ENCODE assay signal across 9 cellular contexts in the genomic region with DNA sequence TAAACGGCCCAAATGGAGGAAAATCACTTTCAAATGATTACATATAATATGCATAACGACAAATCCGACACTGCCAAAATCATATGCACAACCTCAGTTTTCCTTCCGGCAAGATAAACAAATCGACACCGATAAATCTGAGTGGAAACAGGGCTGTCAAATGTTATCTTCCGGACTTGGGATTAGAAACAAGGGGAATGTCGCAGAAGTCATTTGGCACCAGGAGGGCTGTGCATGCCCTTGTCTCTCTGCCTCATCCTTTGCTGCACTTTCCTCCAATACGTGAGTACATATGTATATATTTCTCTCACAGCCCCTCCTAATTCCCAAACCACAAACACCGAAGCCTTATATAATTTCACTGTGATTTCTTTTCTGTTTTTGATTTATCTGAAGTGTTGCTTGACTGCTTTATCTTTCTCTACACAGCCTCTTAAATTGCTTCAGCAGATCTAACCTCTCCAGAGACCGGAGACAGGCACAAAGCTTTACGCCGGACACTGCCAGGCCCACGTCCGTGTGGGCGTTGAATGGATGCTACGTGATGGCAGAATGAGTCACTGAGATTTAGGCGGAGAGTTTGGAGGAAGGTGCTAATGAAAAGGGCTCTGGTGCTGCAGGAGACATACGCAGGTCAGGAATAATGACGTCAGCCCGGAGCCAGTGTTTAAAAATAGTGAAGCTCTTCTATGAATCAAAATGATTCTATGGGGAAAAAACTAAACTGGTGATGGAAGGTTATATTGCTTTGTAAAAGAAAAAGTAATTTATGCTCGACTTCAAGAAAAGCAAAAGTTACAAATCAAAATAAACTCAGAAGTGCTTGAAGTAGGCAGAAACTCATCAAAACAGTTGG. TPM values are rescaled to one million over a fixed set of nuclear protein-coding genes. Genes with fewer than 3 reads are reported as not detected.
A peak's percentile ranks its signal among the peaks of the same experiment; 100 is the strongest.
DNase-seq lines count a peak whose midpoint lies in the region; ATAC-seq and TF ChIP-seq lines count a peak whose summit lies in the region.
"Had no signal": no experiment of that assay in that cellular context is flagged by ENCODE, and none has a peak within 500 bp of the region (broad histone marks: within the 10 kb centered on the region; RNA-seq: fewer than 3 reads in every experiment).

No MANE protein-coding gene starts in this region.

- H4K91ac ChIP-seq in H9 (ENCODE audit: insufficient read length, low read depth, low read length) = no peak overlapping the region

- no peak overlapping the region for H3K23ac ChIP-seq in H9 (ENCODE audit: insufficient read length, low read depth, low read length)

- RAD21 ChIA-PET in HCT116 (lab: Charles Lee; ENCODE audit: low non-redundant PET in 1 of 2, low total read pairs in 2 of 2, uncharacterized antibody in 2 of 2, unreplicated experiment in 2 of 2) = interaction anchor here in 1 of 2 experiments (0.6 kb wide), 1 partner anchor 9 kb away, joined by 3 read pairs; no protein-coding TSS in a partner anchor

- TF ChIP-seq CTCF in HCT116 (IDR thresholded peaks at IDR 0.05 in 2 of 3, conservative IDR thresholded peaks at IDR 0.05 in 1 of 3; ENCODE audit: borderline replicate concordance in 1 of 3, insufficient read depth in 1 of 3, low read depth in 2 of 3, low read length in 2 of 3) = no peak
- no peak for TF ChIP-seq CTCF in foreskin fibroblast (IDR thresholded peaks at IDR 0.05; ENCODE audit: low read depth, low read length)
- no peak for TF ChIP-seq CTCF in H9 (conservative IDR thresholded peaks at IDR 0.05)

- TF ChIP-seq RAD21 in HCT116 (IDR thresholded peaks at IDR 0.05; ENCODE audit: low read depth) = no peak

- no peak overlapping the region for H3K27ac Mint-ChIP-seq in H9

- no peaks in the 10 kb centered on the region for H3K36me3 Mint-ChIP-seq in H9 (ENCODE audit: insufficient read depth in 1 of 3, low read depth in 3 of 3)

- H3K56ac ChIP-seq in H9 (ENCODE audit: insufficient read length, low read depth, low read length) = no peak overlapping the region

- H3K36me3 ChIP-seq in HCT116 (ENCODE audit: control insufficient read depth in 1 of 2, insufficient read depth in 2 of 2, low read length in 2 of 2) = no peaks in the 10 kb centered on the region

- no peaks in the 10 kb centered on the region for H3K79me1 ChIP-seq in H9 (ENCODE audit: insufficient read depth, low read depth, low read length, poor library complexity, severe bottlenecking)

- H2BK120ac ChIP-seq in H9 (ENCODE audit: low read depth, low read length, poor library complexity, severe bottlenecking) = no peak overlapping the region

- no peak overlapping the region for H2BK20ac ChIP-seq in H9 (ENCODE audit: low read depth, low read length, poor library complexity, severe bottlenecking)

- no peak for TF ChIP-seq POLR2A in HCT116 (IDR thresholded peaks at IDR 0.05; ENCODE audit: borderline replicate concordance, extremely low read depth, insufficient read depth, insufficient read length)

- H3K9me3 ChIP-seq in HCT116 (ENCODE audit: control insufficient read depth in 1 of 2, insufficient read depth in 1 of 2, low read depth in 1 of 2, low read length in 2 of 2) (no peaks in the 10 kb centered on the region), H9 (ENCODE audit: control insufficient read depth, low read depth, low read length) (no peaks in the 10 kb centered on the region)

- peaks cover 2% of the 10 kb centered on the region; the same call in 1 of the 2 replicates for H3K27me3 Mint-ChIP-seq in H9 (ENCODE audit: low read depth)

- H3K4me3 Mint-ChIP-seq in H9 = no peak overlapping the region

- H3K79me2 ChIP-seq in HCT116 (ENCODE audit: insufficient read depth, low read length) (no peaks in the 10 kb centered on the region), H9 (ENCODE audit: insufficient read depth, low read length) (no peaks in the 10 kb centered on the region)

- no peaks in the 10 kb centered on the region for H4K20me1 ChIP-seq in HCT116 (ENCODE audit: insufficient read depth)
- H4K20me1 ChIP-seq in H9 (ENCODE audit: control insufficient read depth, insufficient read depth, insufficient read length) = no peaks in the 10 kb centered on the region

- no peak overlapping the region for H3T11ph ChIP-seq in H9 (ENCODE audit: low read length)

- peak; percentile 100 for ATAC-seq in HCT116
- peak; percentile 61 for ATAC-seq in sciatic nerve

- peak; percentile 75 for DNase-seq in HCT116 (ENCODE audit: low read depth, low spot score)
- peak; percentile 93 for DNase-seq in SHP77 treated with DMSO at 0.1 percent for 48 hours (lab: John Stamatoyannopoulos, UW)
- peak; percentile 72 to 82 for DNase-seq in foreskin fibroblast
- DNase-seq in sciatic nerve (ENCODE audit: low spot score) = no peak
- no peak for DNase-seq in H9
- DNase-seq in NCI-H1048 (lab: John Stamatoyannopoulos, UW) = no peak
- DNase-seq in inferior parietal cortex (ENCODE audit: extremely low spot score) = no peak
- DNase-seq in HK-2 (ENCODE audit: unreplicated experiment) = no peak
- DNase-seq: activated effector memory CD4-positive, alpha-beta T cell treated with anti-CD3 and anti-CD28 coated beads, Interleukin-2, amount 50 U/mL, for 16 hours had no signal

- H3K4me1 ChIP-seq in HCT116 (ENCODE audit: control insufficient read depth in 1 of 2, insufficient read depth in 2 of 2, low read length in 2 of 2) (peaks cover 8 to 19% of the 10 kb centered on the region in 2 experiments), H9 (ENCODE audit: insufficient read depth, low read length) (no peaks in the 10 kb centered on the region)

- H3K4me1 Mint-ChIP-seq in H9 = peaks cover 4 to 12% of the 10 kb centered on the region in 2 experiments

- H3K27ac ChIP-seq in HCT116 (ENCODE audit: low read depth, low read length) (no peak overlapping the region), H9 (ENCODE audit: insufficient read length, low read depth, low read length) (no peak overlapping the region)

- intact Hi-C loops in HCT116 (cut with micrococcal nuclease) = no loop called here
- intact Hi-C loops in sciatic nerve (cut with DNase I) = no loop called here

- no peak overlapping the region for H4K8ac ChIP-seq in H9 (replicated peaks; ENCODE audit: insufficient read length, low read depth, low read length)

- WGBS in H9 (ENCODE audit: extremely low coverage, insufficient read length, low lambda C conversion rate) = no CpG with 5 or more reads among the region's 22 CpGs

- H2BK12ac ChIP-seq in H9 (ENCODE audit: insufficient read length, low read depth, low read length) = no peak overlapping the region

- H3K27me3 ChIP-seq in HCT116 (ENCODE audit: insufficient read depth, low read length) = no peaks in the 10 kb centered on the region
- H3K27me3 ChIP-seq in H9 (ENCODE audit: insufficient read depth, low read length) = no peaks in the 10 kb centered on the region

- no peak overlapping the region for H3K14ac ChIP-seq in H9 (ENCODE audit: insufficient read depth, low read length)

- H3K18ac ChIP-seq in H9 (ENCODE audit: insufficient read length, low read depth, low read length) = no peak overlapping the region

- CTCF ChIA-PET in HCT116 (lab: Charles Lee) = interaction anchor here (0.8 to 1.4 kb wide), 5 partner anchors 9 to 193 kb away, joined by 3 to 4 read pairs (median 4); partner anchors contain the start of gene ATP5F1E

- no peak overlapping the region for H2BK5ac ChIP-seq in H9 (ENCODE audit: insufficient read length, low read length)

- no peak overlapping the region for H3K4ac ChIP-seq in H9 (ENCODE audit: low read depth, low read length)

- no peak overlapping the region for H4K5ac ChIP-seq in H9 (ENCODE audit: insufficient read length, low read depth, low read length)

- no peaks in the 10 kb centered on the region for H3K9me2 ChIP-seq in HCT116 (ENCODE audit: insufficient read depth)

- peak overlapping the region; percentile 2 to 41; a peak in 3 of 4 replicates for H3K4me3 ChIP-seq in HCT116 (replicated peaks in 1 of 2; ENCODE audit: low read depth in 1 of 2, low read length in 2 of 2)
- peak overlapping the region in 1 of 2 donors; percentile 22 for H3K4me3 ChIP-seq in foreskin fibroblast (ENCODE audit: low read depth in 1 of 2, low read length in 2 of 2)

- H3K23me2 ChIP-seq in H9 (ENCODE audit: insufficient read length, low read depth, low read length, poor library complexity, severe bottlenecking) = no peaks in the 10 kb centered on the region

- POLR2A ChIA-PET in HCT116 (lab: Charles Lee) = interaction anchor here (0.9 kb wide), 1 partner anchor 31 kb away, joined by 5 read pairs; the partner anchor contains the start of gene ATP5F1E

- H3K9me3 Mint-ChIP-seq in H9 = peaks cover 3% of the 10 kb centered on the region in 2 experiments; a peak in 2 of 5 replicates

- H3K4me2 ChIP-seq in HCT116 (ENCODE audit: low read length) (peak overlapping the region; percentile 72), H9 (ENCODE audit: insufficient read depth, insufficient read length, low read length) (no peak overlapping the region)

- H2AFZ ChIP-seq in HCT116 (ENCODE audit: low read depth, low read length, poor library complexity, severe bottlenecking) = peak overlapping the region; percentile 85
- no peak overlapping the region for H2AFZ ChIP-seq in H9 (ENCODE audit: low read length)

- BruUV-seq in HCT116 (replicated peaks; lab: Mats Ljungman, UMichigan) = no TSS peak

- H3K9ac ChIP-seq in HCT116 (ENCODE audit: low read length) = no peak overlapping the region
- no peak overlapping the region for H3K9ac ChIP-seq in H9 (ENCODE audit: extremely low read depth, insufficient read length, low read length)

- no peak overlapping the region for H2BK15ac ChIP-seq in H9 (ENCODE audit: low read depth, low read length)

- H2AK5ac ChIP-seq in H9 (ENCODE audit: insufficient read length, low read length) = no peak overlapping the region

TF ChIP-seq in HCT116, 20 proteins besides CTCF, POLR2A, EP300 and RAD21 (continues in another document):
- no peak for TF ChIP-seq EZH2 (IDR thresholded peaks at IDR 0.05)
- no peak for TF ChIP-seq SRF (IDR thresholded peaks at IDR 0.05; ENCODE audit: low read depth)
- peak; percentile 78 for TF ChIP-seq FOSL1 (IDR thresholded peaks at IDR 0.05; ENCODE audit: low read depth)

RNA-seq across cellular contexts. Expression of gene PRELID3B, which starts 21.0 kb away (rescaled TPM):
- total RNA-seq in HCT116 (2021; ENCODE audit: unreplicated experiment) = 129 TPM
- 110 and 112 TPM in 2 replicates for polyA plus RNA-seq in HCT116 (2012)
- 30.5 TPM for total RNA-seq in sciatic nerve
- 52.6 and 56.5 TPM in 2 replicates for total RNA-seq in H9 (2021)

RNA-seq across cellular contexts. Expression of gene ATP5F1E, which starts 31.5 kb away (rescaled TPM):
- total RNA-seq in HCT116 (2021; ENCODE audit: unreplicated experiment) (72.8 TPM), sciatic nerve (38.4 TPM), H9 (2021) (47.4 and 52.7 TPM in 2 replicates)
- polyA plus RNA-seq in HCT116 (2012) = 61.6 and 66.2 TPM in 2 replicates

RNA-seq across cellular contexts. Expression of gene TUBB1, which starts 44.4 kb away (rescaled TPM):
- total RNA-seq in HCT116 (2021; ENCODE audit: unreplicated experiment) = not detected
- polyA plus RNA-seq in HCT116 (2012) = 0.05 and 0.10 TPM in 2 replicates
- total RNA-seq in sciatic nerve = 1.0 TPM
- total RNA-seq in H9 (2021) = not detected in 2 replicates

RNA-seq across cellular contexts. Expression of gene CTSZ, which starts 56.5 kb away (rescaled TPM):
- 100 TPM for total RNA-seq in HCT116 (2021; ENCODE audit: unreplicated experiment)
- 129 TPM in 2 replicates for polyA plus RNA-seq in HCT116 (2012)
- total RNA-seq in sciatic nerve = 151 TPM
- total RNA-seq in H9 (2021) = 35.7 and 37.6 TPM in 2 replicates

Comparison
In these comparisons a context has a peak if more than half of its experiments do, and no peak if none do; other contexts are left out.
1. DNase-seq: peak in HCT116 (single experiment), SHP77 treated with DMSO at 0.1 percent for 48 hours (single experiment) and foreskin fibroblast (2 of 2); none in sciatic nerve (single experiment), H9 (single experiment), NCI-H1048 (single experiment), inferior parietal cortex (single experiment) and HK-2 (single experiment).